In genomic region chr13:38348890-38349289, GRCh38 we compare ENCODE assay signal across 8 cellular contexts. TPM values are rescaled to one million over a fixed set of nuclear protein-coding genes. Genes with fewer than 3 reads are reported as not detected.
DNase-seq lines count a peak whose midpoint lies in the region; ATAC-seq, FAIRE-seq and TF ChIP-seq lines count a peak whose summit lies in the region.

No MANE protein-coding gene starts in this region.

- H3K27me3 ChIP-seq in prostate gland (replicated peaks; ENCODE audit: insufficient read depth): no peaks in the 10 kb centered on the region

- peak overlapping the region; percentile 71 for H3K27ac ChIP-seq in KOPT-K1 (ENCODE audit: low read depth, low read length, poor library complexity, severe bottlenecking)
- H3K27ac ChIP-seq in prostate gland: peak overlapping the region; percentile 81 to 88

- peaks cover 2% of the 10 kb centered on the region for H3K4me1 ChIP-seq in prostate gland (replicated peaks)

- peak; percentile 9 for ATAC-seq in GM21786 (IDR thresholded peaks at IDR 0.05; ENCODE audit: unreplicated experiment)

- H3K9me3 ChIP-seq in KOPT-K1 (ENCODE audit: insufficient read depth, low read length, poor library complexity, severe bottlenecking): no peaks in the 10 kb centered on the region
- no peaks in the 10 kb centered on the region for H3K9me3 ChIP-seq in prostate gland

- TF ChIP-seq POLR2A in prostate gland (IDR thresholded peaks at IDR 0.05) (no peak), H54 (IDR thresholded peaks at IDR 0.05; ENCODE audit: low read depth, low read length) (no peak)

- WGBS in prostate gland: under 1% methylated on average over 11 of the region's 11 CpGs

- H3K36me3 ChIP-seq in KOPT-K1 (ENCODE audit: insufficient read depth, low read length) (peaks cover 26% of the 10 kb centered on the region), prostate gland (no peaks in the 10 kb centered on the region)

- H3K4me3 ChIP-seq in GM08714 (ENCODE audit: low read length) (peak overlapping the region; percentile 76), prostate gland (peak overlapping the region; percentile 62 to 64)

- peak overlapping the region; percentile 99 for H3K27ac Mint-ChIP-seq in activated T-cell treated with anti-CD3 and anti-CD28 coated beads, Interleukin-2, amount 50 U/mL, for 24 hours

- no peak for FAIRE-seq in H54 (lab: Jason Lieb, UNC)

- H3K27me3 Mint-ChIP-seq in activated T-cell treated with anti-CD3 and anti-CD28 coated beads, Interleukin-2, amount 50 U/mL, for 24 hours: no peaks in the 10 kb centered on the region

- peaks cover 46% of the 10 kb centered on the region for H3K4me1 Mint-ChIP-seq in activated T-cell treated with anti-CD3 and anti-CD28 coated beads, Interleukin-2, amount 50 U/mL, for 24 hours (ENCODE audit: low read depth)

- intact Hi-C loops in prostate gland (cut with DNase I): no loop called here

- H3K4me3 Mint-ChIP-seq in activated T-cell treated with anti-CD3 and anti-CD28 coated beads, Interleukin-2, amount 50 U/mL, for 24 hours: peak overlapping the region; percentile 99

- no peak for TF ChIP-seq CTCF in prostate gland (IDR thresholded peaks at IDR 0.05)

- H3K9me3 Mint-ChIP-seq in activated T-cell treated with anti-CD3 and anti-CD28 coated beads, Interleukin-2, amount 50 U/mL, for 24 hours: no peaks in the 10 kb centered on the region

- peak; percentile 31 for DNase-seq in activated T-cell treated with anti-CD3 and anti-CD28 coated beads, Interleukin-2, amount 50 U/mL, for 24 hours
- DNase-seq in globus pallidus (ENCODE audit: low spot score) (peak; percentile 6), prostate gland (ENCODE audit: low spot score) (peak; percentile 3), NCI-H2227 treated with DMSO at 0.1 percent for 48 hours (lab: John Stamatoyannopoulos, UW) (no peak), H54 (ENCODE audit: insufficient read length, low spot score) (no peak)

- H3K36me3 Mint-ChIP-seq in activated T-cell treated with anti-CD3 and anti-CD28 coated beads, Interleukin-2, amount 50 U/mL, for 24 hours (ENCODE audit: low read depth): peaks cover 42% of the 10 kb centered on the region

RNA-seq across cellular contexts. Expression of gene UFM1, which starts 0.8 kb away (rescaled TPM):
- 10 to 100 TPM; 37.5 to 66.6 TPM for total RNA-seq in prostate gland

Comparison
In these comparisons a context has a peak if more than half of its experiments do, and no peak if none do; other contexts are left out.
1. DNase-seq: peak in activated T-cell treated with anti-CD3 and anti-CD28 coated beads, Interleukin-2, amount 50 U/mL, for 24 hours (single experiment), globus pallidus (single experiment) and prostate gland (single experiment); none in NCI-H2227 treated with DMSO at 0.1 percent for 48 hours (single experiment) and H54 (single experiment).